Comparison of ENCODE assay signal across 12 cellular contexts in genomic region chr22:23237841-23238240, GRCh38. TPM values are rescaled to one million over a fixed set of nuclear protein-coding genes. Genes with fewer than 3 reads are reported as not detected.
A peak's percentile ranks its signal among the peaks of the same experiment; 100 is the strongest.
DNase-seq lines count a peak whose midpoint lies in the region; ATAC-seq and TF ChIP-seq lines count a peak whose summit lies in the region.
"Had no signal": no experiment of that assay in that cellular context is flagged by ENCODE, and none has a peak within 500 bp of the region (broad histone marks: within the 10 kb centered on the region; RNA-seq: fewer than 3 reads in every experiment).

No MANE protein-coding gene starts in this region.

- WGBS in thyroid gland, 2 donors, result 81 to 94% methylated on average over 10 of the region's 10 CpGs

- H3K27me3 ChIP-seq in thyroid gland (no peaks in the 10 kb centered on the region), A673 (replicated peaks; ENCODE audit: insufficient read depth, low read depth, low read length, poor library complexity) (no peaks in the 10 kb centered on the region)

- ATAC-seq in activated T-helper 17 cell treated with anti-CD3 and anti-CD28 coated beads, Interleukin-2, amount 50 U/mL, for 72 hours (replicated peaks), result peak; percentile 43
- no peak for ATAC-seq in natural killer cell treated with Interleukin-12 subunit alpha and Interleukin-12 subunit beta and Interleukin-15 and Interleukin-18, amount 100 ng/mL, for 72 hours
- no peak for ATAC-seq in left colon
- ATAC-seq: HCT116; stimulated activated memory B cell treated with anti-CD40 and anti-IgM and Interleukin-4, amounts not matched to agents 10 μg/mL and 1 μg/mL and 100 μg/mL, for 72 hours had no signal

- intact Hi-C loops in thyroid gland (cut with DNase I), result no loop called here
- intact Hi-C loops in left colon (cut with DNase I, micrococcal nuclease), result no loop called here
- intact Hi-C loops in A673 (cut with micrococcal nuclease; ENCODE audit: unreplicated experiment), result no loop called here

- no TSS peak for BruUV-seq in A673 (replicated peaks; lab: Mats Ljungman, UMichigan)

- H3K4me1 ChIP-seq in thyroid gland (peaks cover 33 to 68% of the 10 kb centered on the region in 2 donors), A673 (ENCODE audit: insufficient read depth, low read length, poor library complexity, severe bottlenecking) (peaks cover 31% of the 10 kb centered on the region)

- H3K27ac Mint-ChIP-seq in activated T-helper 17 cell treated with anti-CD3 and anti-CD28 coated beads, Interleukin-2, amount 50 U/mL, for 72 hours, result peak overlapping the region; percentile 96
- peak overlapping the region in 1 of 2 donors; percentile 76 for H3K27ac Mint-ChIP-seq in natural killer cell treated with Interleukin-12 subunit alpha and Interleukin-12 subunit beta and Interleukin-15 and Interleukin-18, amount 100 ng/mL, for 72 hours
- H3K27ac Mint-ChIP-seq: stimulated activated memory B cell treated with anti-CD40 and anti-IgM and Interleukin-4, amounts not matched to agents 10 μg/mL and 1 μg/mL and 100 μg/mL, for 72 hours had no signal

- no peak for TF ChIP-seq POLR2A in thyroid gland (IDR thresholded peaks at IDR 0.05)

- H3K4me1 Mint-ChIP-seq in activated T-helper 17 cell treated with anti-CD3 and anti-CD28 coated beads, Interleukin-2, amount 50 U/mL, for 72 hours, result peaks cover 56% of the 10 kb centered on the region
- peaks cover 74% of the 10 kb centered on the region in 2 donors for H3K4me1 Mint-ChIP-seq in natural killer cell treated with Interleukin-12 subunit alpha and Interleukin-12 subunit beta and Interleukin-15 and Interleukin-18, amount 100 ng/mL, for 72 hours (ENCODE audit: low read depth in 2 of 2)

- no peaks in the 10 kb centered on the region for H3K9me3 Mint-ChIP-seq in activated T-helper 17 cell treated with anti-CD3 and anti-CD28 coated beads, Interleukin-2, amount 50 U/mL, for 72 hours
- H3K9me3 Mint-ChIP-seq in natural killer cell treated with Interleukin-12 subunit alpha and Interleukin-12 subunit beta and Interleukin-15 and Interleukin-18, amount 100 ng/mL, for 72 hours, result no peaks in the 10 kb centered on the region
- H3K9me3 Mint-ChIP-seq: stimulated activated memory B cell treated with anti-CD40 and anti-IgM and Interleukin-4, amounts not matched to agents 10 μg/mL and 1 μg/mL and 100 μg/mL, for 72 hours had no signal

- H3K36me3 ChIP-seq in thyroid gland, result no peaks in the 10 kb centered on the region
- no peaks in the 10 kb centered on the region for H3K36me3 ChIP-seq in A673 (ENCODE audit: insufficient read depth, low read length, poor library complexity, severe bottlenecking)

- CTCF ChIA-PET in A673 (lab: Charles Lee), result no interaction called here

- H3K9me3 ChIP-seq in thyroid gland, result no peaks in the 10 kb centered on the region
- no peaks in the 10 kb centered on the region for H3K9me3 ChIP-seq in A673 (ENCODE audit: low read depth, low read length, poor library complexity, severe bottlenecking)
- H3K9me3 ChIP-seq: mucosa of descending colon had no signal

- DNase-seq in activated gamma-delta T cell treated with Interleukin-2 at 50 U/mL for 16 hours (peak; percentile 25), activated gamma-delta T cell (lab: John Stamatoyannopoulos, UW) (no peak), thyroid gland (no peak), left colon (no peak), A172 (ENCODE audit: low spot score) (no peak), A673 (ENCODE audit: low spot score) (no peak)
- DNase-seq in natural killer cell treated with Interleukin-12 subunit alpha and Interleukin-12 subunit beta and Interleukin-15 and Interleukin-18, amount 100 ng/mL, for 72 hours (ENCODE audit: low spot score), result no peak
- DNase-seq: activated CD4-positive, CD25-positive, alpha-beta regulatory T cell treated with anti-CD3 and anti-CD28 coated beads, Interleukin-2, amount 50 U/mL, for 72 hours had no signal

- H3K4me3 Mint-ChIP-seq in activated T-helper 17 cell treated with anti-CD3 and anti-CD28 coated beads, Interleukin-2, amount 50 U/mL, for 72 hours, result peak overlapping the region; percentile 64
- peak overlapping the region; percentile 66 for H3K4me3 Mint-ChIP-seq in natural killer cell treated with Interleukin-12 subunit alpha and Interleukin-12 subunit beta and Interleukin-15 and Interleukin-18, amount 100 ng/mL, for 72 hours
- H3K4me3 Mint-ChIP-seq: stimulated activated memory B cell treated with anti-CD40 and anti-IgM and Interleukin-4, amounts not matched to agents 10 μg/mL and 1 μg/mL and 100 μg/mL, for 72 hours had no signal

- H3K36me3 Mint-ChIP-seq in activated T-helper 17 cell treated with anti-CD3 and anti-CD28 coated beads, Interleukin-2, amount 50 U/mL, for 72 hours (ENCODE audit: low read depth), result peaks cover 9% of the 10 kb centered on the region
- no peaks in the 10 kb centered on the region for H3K36me3 Mint-ChIP-seq in natural killer cell treated with Interleukin-12 subunit alpha and Interleukin-12 subunit beta and Interleukin-15 and Interleukin-18, amount 100 ng/mL, for 72 hours

- H3K4me3 ChIP-seq in thyroid gland (replicated peaks in 1 of 3) (no peak overlapping the region), A673 (ENCODE audit: low read depth, low read length, poor library complexity, severe bottlenecking) (no peak overlapping the region)
- H3K4me3 ChIP-seq: mucosa of descending colon had no signal

- H3K27ac ChIP-seq in thyroid gland (peak overlapping the region in 2 of 3 donors; percentile 38 to 47), A673 (ENCODE audit: low read depth, low read length, poor library complexity, severe bottlenecking) (no peak overlapping the region)

- no peak for TF ChIP-seq CTCF in thyroid gland (IDR thresholded peaks at IDR 0.05)
- TF ChIP-seq CTCF in A673 (conservative IDR thresholded peaks at IDR 0.05; ENCODE audit: low read depth, low read length), result no peak

- no peaks in the 10 kb centered on the region for H3K27me3 Mint-ChIP-seq in activated T-helper 17 cell treated with anti-CD3 and anti-CD28 coated beads, Interleukin-2, amount 50 U/mL, for 72 hours
- H3K27me3 Mint-ChIP-seq in natural killer cell treated with Interleukin-12 subunit alpha and Interleukin-12 subunit beta and Interleukin-15 and Interleukin-18, amount 100 ng/mL, for 72 hours, result no peaks in the 10 kb centered on the region

- POLR2A ChIA-PET in A673 (lab: Charles Lee; ENCODE audit: low non-redundant PET), result interaction anchor here (0.6 kb wide), 1 partner anchor 14 kb away, joined by 4 read pairs; no protein-coding TSS in a partner anchor

RNA-seq across cellular contexts. Expression of gene BCR, which starts 57.5 kb away (rescaled TPM):
- 10 to 100 TPM; 43.3 to 50.3 TPM for total RNA-seq in activated T-helper 17 cell treated with anti-CD3 and anti-CD28 coated beads, Interleukin-2, amount 50 U/mL, for 72 hours
- total RNA-seq in natural killer cell treated with Interleukin-12 subunit alpha and Interleukin-12 subunit beta and Interleukin-15 and Interleukin-18, amount 100 ng/mL, for 72 hours, result 10 to 100 TPM; 55.4 to 65.8 TPM
- 100 to 1,000 TPM in 1 of 4 donors, 10 to 100 TPM in 3; 80.1 to 127 (median 87.7) TPM for total RNA-seq in thyroid gland
- 10 to 100 TPM; 55.5 to 57.5 TPM for total RNA-seq in left colon
- total RNA-seq in A172 (2014; rRNA removed; shearing (Covaris generic)), result 12.1 and 28.1 TPM in 2 replicates
- total RNA-seq in A673 (2021), result 62.5 and 63.1 TPM in 2 replicates
